Comparison of ENCODE assay signal across 8 cellular contexts in the genomic region with DNA sequence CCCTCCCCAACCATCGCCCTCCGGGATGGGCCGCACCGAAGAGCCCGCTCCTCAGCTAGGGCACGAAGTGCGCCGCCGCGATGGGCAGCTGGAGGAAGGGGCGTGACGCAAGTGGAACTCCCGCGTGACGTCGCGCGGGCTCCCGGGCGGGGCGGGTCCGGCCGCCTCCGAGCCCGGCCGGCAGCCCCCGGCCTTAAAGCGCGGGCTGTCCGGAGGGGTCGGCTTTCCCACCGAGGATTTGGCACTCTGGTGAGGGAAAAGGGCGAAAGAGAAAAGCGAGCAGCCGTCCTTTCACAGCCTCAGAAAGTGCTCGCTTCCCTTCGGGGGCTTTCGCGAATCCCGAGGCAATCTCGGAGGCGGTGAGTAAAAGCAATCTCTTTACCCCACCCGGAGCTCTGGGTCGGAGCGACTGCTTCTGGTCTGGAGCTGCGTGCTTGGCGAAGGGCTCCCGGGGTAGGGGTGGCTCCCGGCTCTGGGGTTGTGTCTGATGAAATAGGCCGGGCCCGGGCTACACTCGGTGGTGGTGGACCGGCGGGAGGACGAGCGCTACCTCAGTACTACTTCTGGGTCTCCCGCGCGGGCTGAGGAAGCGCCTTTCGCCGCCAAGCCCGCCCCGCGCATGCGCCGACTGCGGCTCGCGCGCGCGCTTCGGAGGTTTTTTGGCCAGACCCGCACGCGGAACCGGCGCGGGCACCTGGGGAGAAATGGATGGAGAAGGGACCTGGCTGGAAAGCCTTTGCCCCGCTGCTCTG. TPM values are rescaled to one million over a fixed set of nuclear protein-coding genes. Genes with fewer than 3 reads are reported as not detected.
DNase-seq lines count a peak whose midpoint lies in the region; TF ChIP-seq lines count a peak whose summit lies in the region.

A gene (plus strand): TSS at position 123 of the 752 bp plus-strand sequence. CDS start 3,524 bp downstream, outside the sequence.

- H3K4me1 ChIP-seq in NT2/D1 (ENCODE audit: insufficient read depth, insufficient read length) (no peaks in the 10 kb centered on the region), endocrine pancreas (ENCODE audit: control insufficient read depth, insufficient read depth, low read length) (no peaks in the 10 kb centered on the region)

- TF ChIP-seq CTCF in GM20000 (IDR thresholded peaks at IDR 0.05; ENCODE audit: extremely low read depth, missing control alignments) = no peak

- DNase-seq in COLO829 (ENCODE audit: low spot score) (peak; percentile 42), GM20000 (ENCODE audit: low spot score) (peak; percentile 88), HT-29 (ENCODE audit: low spot score) (peak; percentile 74), NT2/D1 (ENCODE audit: low read depth, low spot score) (peak; percentile 74), mesenteric fat pad (ENCODE audit: low spot score) (peak; percentile 96)
- peak; percentile 28 for DNase-seq in activated CD8-positive, alpha-beta memory T cell treated with anti-CD3 and anti-CD28 coated beads, Interleukin-2, amount 50 U/mL, for 1 hour (ENCODE audit: extremely low read depth)
- peak; percentile 72 for DNase-seq in stimulated activated CD8-positive, alpha-beta memory T cell treated with anti-CD3 and anti-CD28 coated beads, Interleukin-15, amount 100 ng/mL, for 24 hours (ENCODE audit: low read depth)

- H3K36me3 ChIP-seq in NT2/D1 (ENCODE audit: insufficient read depth, insufficient read length, low read length) = peaks cover 19% of the 10 kb centered on the region
- no peaks in the 10 kb centered on the region for H3K36me3 ChIP-seq in endocrine pancreas (ENCODE audit: control insufficient read depth, insufficient read depth, low read length)

- H3K27me3 ChIP-seq in NT2/D1 (ENCODE audit: insufficient read depth, insufficient read length) (peaks cover 4% of the 10 kb centered on the region), endocrine pancreas (ENCODE audit: control insufficient read depth, insufficient read depth, low read length) (no peaks in the 10 kb centered on the region)

- H3K9me3 ChIP-seq in NT2/D1 (ENCODE audit: insufficient read depth, low read length) (no peaks in the 10 kb centered on the region), endocrine pancreas (ENCODE audit: control insufficient read depth, low read length) (no peaks in the 10 kb centered on the region)

- peak within 1 kb of the TSS; percentile 93 for H3K9ac ChIP-seq in NT2/D1 (ENCODE audit: insufficient read length, low read depth)
- peak within 1 kb of the TSS; percentile 93 for H3K9ac ChIP-seq in endocrine pancreas (ENCODE audit: control insufficient read depth, insufficient read depth, low read length)

- H3K4me3 ChIP-seq in NT2/D1 (ENCODE audit: insufficient read length, low read depth) (peak within 1 kb of the TSS; percentile 86), endocrine pancreas (ENCODE audit: control insufficient read depth, insufficient read depth, low read length) (peak within 1 kb of the TSS; percentile 91)

RNA-seq across cellular contexts. Expression of the gene that starts here (rescaled TPM):
- total RNA-seq in HT-29 (2014; rRNA removed; shearing (Covaris generic)) = 16.4 and 17.2 TPM in 2 replicates
- total RNA-seq in mesenteric fat pad = 18.0 TPM

Comparison
In these comparisons a context has a peak if more than half of its experiments do, and no peak if none do; other contexts are left out.
1. Peak in every context shown above with its lines: DNase-seq and H3K4me3 ChIP-seq.
2. DNase-seq: peak in every context shown above with its lines; median percentile 96 in mesenteric fat pad; 88 in GM20000; 74 in HT-29; 74 in NT2/D1; 72 in stimulated activated CD8-positive, alpha-beta memory T cell treated with anti-CD3 and anti-CD28 coated beads, Interleukin-15, amount 100 ng/mL, for 24 hours; 42 in COLO829; 28 in activated CD8-positive, alpha-beta memory T cell treated with anti-CD3 and anti-CD28 coated beads, Interleukin-2, amount 50 U/mL, for 1 hour.